ENCODE assay signal across 12 cellular contexts in the genomic region with DNA sequence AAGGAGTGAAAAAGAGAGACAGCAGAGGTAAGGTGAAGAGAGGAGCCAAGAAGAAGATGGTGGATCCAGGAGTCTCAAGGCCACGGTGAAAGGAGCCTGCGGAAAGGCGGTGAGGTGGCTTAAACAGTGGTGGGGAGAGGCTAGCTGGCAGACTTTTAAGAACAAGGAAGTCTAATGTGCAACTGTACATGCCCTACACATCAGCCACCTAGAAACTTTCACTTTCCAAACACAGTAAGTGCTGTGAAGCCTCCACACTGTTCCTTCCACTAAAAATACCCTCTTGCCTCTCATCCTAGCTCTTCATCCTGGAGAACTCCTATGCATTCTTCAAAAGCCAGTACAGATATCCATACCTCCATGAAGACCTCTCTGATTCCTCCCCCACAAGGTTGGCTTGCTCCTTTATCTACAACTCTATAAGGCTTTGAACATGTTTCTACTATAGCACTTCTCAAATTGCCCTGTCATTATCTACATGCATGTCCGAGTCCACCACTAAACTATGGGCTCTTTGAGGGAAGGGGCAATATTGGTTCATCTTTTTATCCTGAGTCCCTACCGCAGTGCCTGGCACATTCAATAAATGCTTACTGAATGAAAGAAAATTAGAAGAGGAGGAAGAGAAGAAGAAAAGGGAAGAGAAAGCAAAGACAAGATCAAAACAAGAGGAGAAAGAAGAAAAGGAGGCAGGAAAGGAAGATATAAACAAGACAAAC. TPM values are rescaled to one million over a fixed set of nuclear protein-coding genes. Genes with fewer than 3 reads are reported as not detected.
DNase-seq lines count a peak whose midpoint lies in the region; ATAC-seq lines count a peak whose summit lies in the region.
"Had no signal": no experiment of that assay in that cellular context is flagged by ENCODE, and none has a peak within 500 bp of the region (broad histone marks: within the 10 kb centered on the region; RNA-seq: fewer than 3 reads in every experiment).

No MANE protein-coding gene starts in this region.

- H3K4me3 Mint-ChIP-seq in CD8-positive, alpha-beta memory T cell = peak overlapping the region in 3 of 7 donors; percentile 3 to 53 (median 25)
- H3K4me3 Mint-ChIP-seq in activated T-helper 2 cell treated with anti-CD3 and anti-CD28 coated beads, Interferon-gamma antibody, Interleukin-2, Interleukin-4, amounts not matched to agents 10 μg/mL and 5 μg/mL and 100 μg/mL, durations not matched to agents 14 hours and 24 hours and 36 hours (ENCODE audit: low read depth) = peak overlapping the region; percentile 3

- H3K4me1 ChIP-seq in CD8-positive, alpha-beta memory T cell (ENCODE audit: insufficient read depth, low read length) = peaks cover 7% of the 10 kb centered on the region
- H3K4me1 ChIP-seq: right lobe of liver had no signal

- H3K9me3 Mint-ChIP-seq in CD8-positive, alpha-beta memory T cell = no peaks in the 10 kb centered on the region
- no peaks in the 10 kb centered on the region for H3K9me3 Mint-ChIP-seq in activated T-helper 2 cell treated with anti-CD3 and anti-CD28 coated beads, Interferon-gamma antibody, Interleukin-2, Interleukin-4, amounts not matched to agents 10 μg/mL and 5 μg/mL and 100 μg/mL, durations not matched to agents 14 hours and 24 hours and 36 hours
- H3K9me3 Mint-ChIP-seq: activated naive CD4-positive, alpha-beta T cell treated with anti-CD3 and anti-CD28 coated beads, Interleukin-2, amount 50 U/mL, for 72 hours had no signal

- POLR2A ChIA-PET in CD8-positive, alpha-beta memory T cell (lab: Charles Lee) = no interaction called here

- no peaks in the 10 kb centered on the region for H3K27me3 Mint-ChIP-seq in CD8-positive, alpha-beta memory T cell
- H3K27me3 Mint-ChIP-seq in activated T-helper 2 cell treated with anti-CD3 and anti-CD28 coated beads, Interferon-gamma antibody, Interleukin-2, Interleukin-4, amounts not matched to agents 10 μg/mL and 5 μg/mL and 100 μg/mL, durations not matched to agents 14 hours and 24 hours and 36 hours (ENCODE audit: low read depth) = no peaks in the 10 kb centered on the region

- no peak overlapping the region for H3K4me3 ChIP-seq in CD8-positive, alpha-beta memory T cell (ENCODE audit: low read length)
- H3K4me3 ChIP-seq: right lobe of liver had no signal

- peaks cover 0 to 1% (median 0%) of the 10 kb centered on the region in 3 donors for H3K36me3 Mint-ChIP-seq in CD8-positive, alpha-beta memory T cell
- no peaks in the 10 kb centered on the region for H3K36me3 Mint-ChIP-seq in activated T-helper 2 cell treated with anti-CD3 and anti-CD28 coated beads, Interferon-gamma antibody, Interleukin-2, Interleukin-4, amounts not matched to agents 10 μg/mL and 5 μg/mL and 100 μg/mL, durations not matched to agents 14 hours and 24 hours and 36 hours (ENCODE audit: low read depth)
- H3K36me3 Mint-ChIP-seq: activated naive CD4-positive, alpha-beta T cell treated with anti-CD3 and anti-CD28 coated beads, Interleukin-2, amount 50 U/mL, for 72 hours had no signal

- no peaks in the 10 kb centered on the region for H3K27me3 ChIP-seq in CD8-positive, alpha-beta memory T cell (ENCODE audit: insufficient read depth, low read length, poor library complexity, severe bottlenecking)
- H3K27me3 ChIP-seq: right lobe of liver had no signal

- ATAC-seq in GM19395 (IDR thresholded peaks at IDR 0.05; ENCODE audit: unreplicated experiment) = peak; percentile 44
- ATAC-seq in HG03175 (IDR thresholded peaks at IDR 0.05; ENCODE audit: unreplicated experiment) = peak; percentile 42
- ATAC-seq in HG03457 (IDR thresholded peaks at IDR 0.05; ENCODE audit: unreplicated experiment) = no peak
- ATAC-seq in GM19035 (IDR thresholded peaks at IDR 0.05; ENCODE audit: unreplicated experiment) = no peak
- no peak for ATAC-seq in HG03196 (IDR thresholded peaks at IDR 0.05; ENCODE audit: unreplicated experiment)

- peaks cover 19 to 42% (median 33%) of the 10 kb centered on the region in 3 donors for H3K4me1 Mint-ChIP-seq in CD8-positive, alpha-beta memory T cell
- H3K4me1 Mint-ChIP-seq in activated T-helper 2 cell treated with anti-CD3 and anti-CD28 coated beads, Interferon-gamma antibody, Interleukin-2, Interleukin-4, amounts not matched to agents 10 μg/mL and 5 μg/mL and 100 μg/mL, durations not matched to agents 14 hours and 24 hours and 36 hours (ENCODE audit: low read depth) = peaks cover 50% of the 10 kb centered on the region

- H3K9me3 ChIP-seq in CD8-positive, alpha-beta memory T cell (ENCODE audit: low read length) = no peaks in the 10 kb centered on the region
- H3K9me3 ChIP-seq: right lobe of liver had no signal

- intact Hi-C loops in activated T-helper 2 cell treated with anti-CD3 and anti-CD28 coated beads, Interferon-gamma antibody, Interleukin-2, Interleukin-4, amounts not matched to agents 10 μg/mL and 5 μg/mL and 100 μg/mL, durations not matched to agents 14 hours and 24 hours and 36 hours (cut with micrococcal nuclease) = loop anchor here (10.0 kb wide), 2 partner anchors 291 to 479 kb away; a partner anchor contains a TSS

- H3K27ac ChIP-seq in CD8-positive, alpha-beta memory T cell (ENCODE audit: low read depth, low read length) = no peak overlapping the region
- H3K27ac ChIP-seq: right lobe of liver had no signal

- peak overlapping the region in 6 of 8 donors; percentile 4 to 75 (median 32) for H3K27ac Mint-ChIP-seq in CD8-positive, alpha-beta memory T cell
- peak overlapping the region; percentile 13 for H3K27ac Mint-ChIP-seq in activated T-helper 2 cell treated with anti-CD3 and anti-CD28 coated beads, Interferon-gamma antibody, Interleukin-2, Interleukin-4, amounts not matched to agents 10 μg/mL and 5 μg/mL and 100 μg/mL, durations not matched to agents 14 hours and 24 hours and 36 hours

- DNase-seq in CD8-positive, alpha-beta memory T cell = no peak
- DNase-seq in activated T-helper 2 cell treated with anti-CD3 and anti-CD28 coated beads, Interferon-gamma antibody, Interleukin-2, Interleukin-4, amounts not matched to agents 10 μg/mL and 5 μg/mL and 100 μg/mL, durations not matched to agents 14 hours and 24 hours and 36 hours (ENCODE audit: low spot score) = no peak
- DNase-seq in central memory CD4-positive, alpha-beta T cell = no peak
- DNase-seq: H7, NCI-H146, right lobe of liver had no signal

- CTCF ChIA-PET in CD8-positive, alpha-beta memory T cell (lab: Charles Lee) = interaction anchor here (1.6 kb wide), 1 partner anchor 87 kb away, joined by 5 read pairs; no protein-coding TSS in a partner anchor

- no peaks in the 10 kb centered on the region for H3K36me3 ChIP-seq in CD8-positive, alpha-beta memory T cell (ENCODE audit: insufficient read depth, low read length)
- H3K36me3 ChIP-seq: right lobe of liver had no signal

RNA-seq across cellular contexts. Expression of a gene that starts 54.3 kb away (rescaled TPM):
- total RNA-seq in CD8-positive, alpha-beta memory T cell = 10 to 100 TPM; 12.7 to 12.9 TPM
- not detected for polyA plus RNA-seq in CD8-positive, alpha-beta memory T cell
- 11.0 and 12.6 TPM in 2 replicates for total RNA-seq in activated T-helper 2 cell treated with anti-CD3 and anti-CD28 coated beads, Interferon-gamma antibody, Interleukin-2, Interleukin-4, amounts not matched to agents 10 μg/mL and 5 μg/mL and 100 μg/mL, durations not matched to agents 14 hours and 24 hours and 36 hours

Comparison
In these comparisons a context has a peak if more than half of its experiments do, and no peak if none do; other contexts are left out.
1. ATAC-seq: peak in GM19395 (single experiment) and HG03175 (single experiment); none in HG03457 (single experiment), GM19035 (single experiment) and HG03196 (single experiment).